In the genomic region with DNA sequence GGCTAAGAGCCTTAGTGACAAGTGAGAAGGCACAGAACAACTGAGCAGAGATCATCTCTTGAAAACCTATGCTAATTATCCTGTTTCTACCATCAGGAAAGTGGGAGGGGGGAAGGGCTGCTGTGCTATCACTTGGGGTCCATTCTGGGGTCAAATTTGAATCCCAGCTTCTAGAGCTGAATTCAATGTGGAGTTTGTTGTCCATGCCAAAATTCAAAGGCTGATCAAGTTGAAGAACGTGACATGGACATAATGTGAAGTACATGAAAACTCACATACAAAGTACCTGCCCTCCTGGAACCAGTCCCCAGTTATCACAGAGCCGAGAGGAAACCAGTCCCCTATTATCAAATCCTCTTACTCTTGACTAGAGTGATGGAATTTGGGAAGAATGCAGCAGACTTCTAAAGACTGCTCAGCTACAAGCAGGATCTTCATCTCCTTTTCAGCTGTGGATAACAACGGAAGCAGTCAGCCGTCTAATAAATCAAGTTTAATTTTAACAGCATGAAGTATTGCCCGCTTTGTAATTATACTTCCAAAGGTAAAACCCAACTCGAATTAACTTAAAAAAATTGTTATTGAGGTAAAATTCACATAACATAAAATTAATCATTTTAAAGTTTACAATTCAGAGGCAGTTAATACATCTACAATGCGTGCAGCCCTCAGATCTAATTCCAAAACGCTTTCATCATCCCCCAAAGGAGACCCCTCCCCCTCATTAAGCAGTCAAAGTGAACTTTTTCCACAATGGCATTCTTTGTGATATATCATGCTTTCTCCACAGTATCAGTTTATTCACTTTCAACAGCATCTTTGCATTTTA, we compare ENCODE assay signal across 7 cellular contexts.
A peak's percentile ranks its signal among the peaks of the same experiment; 100 is the strongest.
DNase-seq lines count a peak whose midpoint lies in the region; FAIRE-seq and TF ChIP-seq lines count a peak whose summit lies in the region.

No MANE protein-coding gene starts in this region.

- dilution Hi-C loops in keratinocyte (cut with MboI; ENCODE audit: extremely low pct_ligation_motif_present, low sequenced_read_pairs): no loop called here

- H3K9me3 ChIP-seq in ascending aorta (no peaks in the 10 kb centered on the region), keratinocyte (ENCODE audit: control insufficient read depth, low read depth, low read length) (no peaks in the 10 kb centered on the region), thymus (ENCODE audit: control insufficient read depth) (no peaks in the 10 kb centered on the region)

- H3K9ac ChIP-seq in KMS-11 (no peak overlapping the region), keratinocyte (ENCODE audit: control insufficient read depth, extremely low read depth, insufficient read depth, low read length) (no peak overlapping the region)

- H3K79me2 ChIP-seq in KMS-11 (ENCODE audit: insufficient read depth, low read depth) (no peaks in the 10 kb centered on the region), keratinocyte (ENCODE audit: control insufficient read depth, insufficient read depth, low read length) (peaks cover 8% of the 10 kb centered on the region)

- no peaks in the 10 kb centered on the region for H3K27me3 ChIP-seq in KMS-11 (ENCODE audit: insufficient read depth, low read depth)
- no peaks in the 10 kb centered on the region for H3K27me3 ChIP-seq in ascending aorta
- no peaks in the 10 kb centered on the region for H3K27me3 ChIP-seq in keratinocyte (ENCODE audit: control insufficient read depth, extremely low read depth, insufficient read depth, low read length)
- H3K27me3 ChIP-seq in thymus (ENCODE audit: control insufficient read depth, insufficient read depth): no peaks in the 10 kb centered on the region

- no peaks in the 10 kb centered on the region for H3K9me1 ChIP-seq in keratinocyte (ENCODE audit: control insufficient read depth, extremely low read depth, insufficient read depth, low read length)

- H3K27ac ChIP-seq in KMS-11 (no peak overlapping the region), ascending aorta (peak overlapping the region; percentile 28 to 57), keratinocyte (ENCODE audit: control insufficient read depth, insufficient read depth, low read length) (peak overlapping the region; percentile 51), thymus (ENCODE audit: low read depth) (peak overlapping the region; percentile 31)

- intact Hi-C loops in ascending aorta (cut with DNase I): loop anchor here (2.0 kb wide), 1 partner anchor 17 kb away; no protein-coding TSS in a partner anchor

- no peak overlapping the region for H2AFZ ChIP-seq in KMS-11 (ENCODE audit: low read depth)
- H2AFZ ChIP-seq in keratinocyte (ENCODE audit: control insufficient read depth, low read length): no peak overlapping the region

- no peak for FAIRE-seq in keratinocyte (lab: Jason Lieb, UNC)

- no peak overlapping the region for H3K4me3 ChIP-seq in KMS-11 (IDR thresholded peaks at IDR 0.05; ENCODE audit: insufficient read depth, low read depth, low read length)
- no peak overlapping the region for H3K4me3 ChIP-seq in ascending aorta
- H3K4me3 ChIP-seq in keratinocyte (ENCODE audit: control insufficient read depth in 2 of 3, extremely low read depth in 1 of 3, insufficient read depth in 2 of 3, low read depth in 1 of 3, low read length in 3 of 3): no peak overlapping the region
- no peak overlapping the region for H3K4me3 ChIP-seq in thymus (ENCODE audit: low read length)

- WGBS in thymus: 76% methylated on average over 8 of the region's 8 CpGs

- H4K20me1 ChIP-seq in KMS-11 (ENCODE audit: insufficient read depth): no peaks in the 10 kb centered on the region
- H4K20me1 ChIP-seq in keratinocyte (ENCODE audit: control insufficient read depth, extremely low read depth, insufficient read depth, low read length): no peaks in the 10 kb centered on the region

- H3K4me1 ChIP-seq in KMS-11 (ENCODE audit: low read depth, poor library complexity, severe bottlenecking): peaks cover 25% of the 10 kb centered on the region
- peaks cover 12 to 71% of the 10 kb centered on the region in 2 donors for H3K4me1 ChIP-seq in ascending aorta
- peaks cover 22% of the 10 kb centered on the region for H3K4me1 ChIP-seq in keratinocyte (ENCODE audit: control insufficient read depth, extremely low read depth, insufficient read depth, low read length)
- peaks cover 21% of the 10 kb centered on the region for H3K4me1 ChIP-seq in thymus (ENCODE audit: control insufficient read depth, insufficient read depth, low read length)

- H3K36me3 ChIP-seq in KMS-11 (ENCODE audit: insufficient read depth) (no peaks in the 10 kb centered on the region), ascending aorta (peaks cover 2% of the 10 kb centered on the region in 2 donors), keratinocyte (ENCODE audit: control insufficient read depth in 2 of 2, extremely low read depth in 1 of 2, insufficient read depth in 2 of 2, low read length in 2 of 2) (peaks cover 3% of the 10 kb centered on the region in 2 experiments), thymus (ENCODE audit: control insufficient read depth, insufficient read depth) (no peaks in the 10 kb centered on the region)

- no peak for TF ChIP-seq CTCF in KMS-11 (conservative IDR thresholded peaks at IDR 0.05; ENCODE audit: low read depth, low read length)
- TF ChIP-seq CTCF in ascending aorta (IDR thresholded peaks at IDR 0.05): no peak
- no peak for TF ChIP-seq CTCF in keratinocyte (optimal IDR thresholded peaks at IDR 0.05 in 1 of 3, IDR thresholded peaks at IDR 0.05 in 1 of 3, conservative IDR thresholded peaks at IDR 0.05 in 1 of 3; ENCODE audit: extremely low read depth in 1 of 3, insufficient read depth in 2 of 3, low read length in 3 of 3)

- in situ Hi-C loops in G401 (cut with HindIII; ENCODE audit: low sequenced_read_pairs): no loop called here

- peak overlapping the region; percentile 61 for H3K4me2 ChIP-seq in KMS-11
- no peak overlapping the region for H3K4me2 ChIP-seq in keratinocyte (ENCODE audit: control insufficient read depth, extremely low read depth, insufficient read depth, low read depth, low read length)

- DNase-seq in ascending aorta (ENCODE audit: low spot score in 2 of 2): no peak
- no peak for DNase-seq in keratinocyte (ENCODE audit: low read depth, low spot score)
- DNase-seq in DMS53 treated with DMSO at 0.1 percent for 48 hours (lab: John Stamatoyannopoulos, UW; ENCODE audit: unreplicated experiment): no peak
- DNase-seq in NCI-H2196 treated with DMSO at 0.1 percent for 48 hours (lab: John Stamatoyannopoulos, UW; ENCODE audit: unreplicated experiment): no peak
- DNase-seq in G401 (ENCODE audit: low spot score): no peak
